Comparison of ENCODE assay signal across 12 cellular contexts in genomic region chr5:73901455-73901854, GRCh38.
DNase-seq lines count a peak whose midpoint lies in the region; ATAC-seq, FAIRE-seq and TF ChIP-seq lines count a peak whose summit lies in the region.
"Had no signal": no experiment of that assay in that cellular context is flagged by ENCODE, and none has a peak within 500 bp of the region (broad histone marks: within the 10 kb centered on the region; RNA-seq: fewer than 3 reads in every experiment).

No MANE protein-coding gene starts in this region.

- H3K27me3 ChIP-seq in KMS-11 (ENCODE audit: insufficient read depth, low read depth) = no peaks in the 10 kb centered on the region
- no peaks in the 10 kb centered on the region for H3K27me3 ChIP-seq in astrocyte (ENCODE audit: insufficient read depth, low read length)
- no peaks in the 10 kb centered on the region for H3K27me3 ChIP-seq in mesendoderm (ENCODE audit: insufficient read depth, low read length, poor library complexity)
- no peaks in the 10 kb centered on the region for H3K27me3 ChIP-seq in CD8-positive, alpha-beta memory T cell (ENCODE audit: insufficient read depth, low read length, poor library complexity, severe bottlenecking)
- no peaks in the 10 kb centered on the region for H3K27me3 ChIP-seq in esophagus muscularis mucosa
- no peaks in the 10 kb centered on the region for H3K27me3 ChIP-seq in CD8-positive, alpha-beta T cell (ENCODE audit: insufficient read depth, low read length)

- no peak overlapping the region for H3K4ac ChIP-seq in mesendoderm (ENCODE audit: low read depth, low read length)

- peak; percentile 34; the same call in 1 of the 2 replicates for TF ChIP-seq CTCF in KMS-11 (conservative IDR thresholded peaks at IDR 0.05; ENCODE audit: low read depth, low read length)
- no peak for TF ChIP-seq CTCF in astrocyte (IDR thresholded peaks at IDR 0.05; ENCODE audit: insufficient read depth, low read depth, low read length)
- no peak for TF ChIP-seq CTCF in esophagus muscularis mucosa (IDR thresholded peaks at IDR 0.05)
- no peak for TF ChIP-seq CTCF in CD8-positive, alpha-beta T cell (IDR thresholded peaks at IDR 0.05)

- no peaks in the 10 kb centered on the region for H3K27me3 Mint-ChIP-seq in astrocyte (ENCODE audit: low read depth, unreplicated experiment)
- H3K27me3 Mint-ChIP-seq in CD8-positive, alpha-beta memory T cell = peaks cover 6 to 19% of the 10 kb centered on the region in 2 donors
- peaks cover 21% of the 10 kb centered on the region for H3K27me3 Mint-ChIP-seq in CD8-positive, alpha-beta T cell (ENCODE audit: low read depth)

- no peak overlapping the region for H3K56ac ChIP-seq in mesendoderm (ENCODE audit: low read length)

- H3K4me2 ChIP-seq in KMS-11 (peak overlapping the region; percentile 35; the same call in 1 of the 2 replicates), astrocyte (ENCODE audit: low read length) (peak overlapping the region; percentile 37), mesendoderm (ENCODE audit: low read length) (no peak overlapping the region)

- intact Hi-C loops in esophagus muscularis mucosa (cut with DNase I) = loop anchor here (5.0 kb wide), 1 partner anchor 131 kb away; no protein-coding TSS in a partner anchor
- intact Hi-C loops in CD8-positive, alpha-beta T cell (cut with DNase I, micrococcal nuclease) = loop anchor here (5.0 kb wide), 2 partner anchors 1366 to 1781 kb away; no protein-coding TSS in a partner anchor

- no CpG with 5 or more reads among the region's 4 CpGs for WGBS in mesendoderm (ENCODE audit: extremely low coverage, insufficient coverage, low lambda C conversion rate)
- 54% methylated on average over 4 of the region's 4 CpGs for WGBS in esophagus muscularis mucosa

- no peak overlapping the region for H2BK5ac ChIP-seq in mesendoderm (ENCODE audit: low read length)

- no peak overlapping the region for H3K23ac ChIP-seq in mesendoderm (ENCODE audit: low read length)

- H3K4me3 ChIP-seq in KMS-11 (IDR thresholded peaks at IDR 0.05; ENCODE audit: insufficient read depth, low read depth, low read length) (no peak overlapping the region), astrocyte (ENCODE audit: insufficient read depth, low read depth, low read length) (no peak overlapping the region), mesendoderm (ENCODE audit: low read length) (no peak overlapping the region), esophagus muscularis mucosa (no peak overlapping the region)
- no peak overlapping the region for H3K4me3 ChIP-seq in CD8-positive, alpha-beta memory T cell (ENCODE audit: low read length)
- H3K4me3 ChIP-seq in CD8-positive, alpha-beta T cell (ENCODE audit: low read depth, low read length) = no peak overlapping the region
- H3K4me3 ChIP-seq: lower lobe of right lung had no signal

- H4K5ac ChIP-seq in mesendoderm (ENCODE audit: low read length) = no peak overlapping the region

- H3K27ac ChIP-seq in KMS-11 (no peak overlapping the region), astrocyte (ENCODE audit: low read depth, low read length) (peak overlapping the region; percentile 19), mesendoderm (ENCODE audit: low read depth, low read length) (no peak overlapping the region), esophagus muscularis mucosa (replicated peaks in 1 of 4) (no peak overlapping the region)
- no peak overlapping the region for H3K27ac ChIP-seq in CD8-positive, alpha-beta memory T cell (ENCODE audit: low read depth, low read length)
- H3K27ac ChIP-seq in CD8-positive, alpha-beta T cell (ENCODE audit: low read depth, low read length) = no peak overlapping the region
- H3K27ac ChIP-seq: lower lobe of right lung had no signal

- H3K36me3 ChIP-seq in KMS-11 (ENCODE audit: insufficient read depth) (no peaks in the 10 kb centered on the region), astrocyte (ENCODE audit: insufficient read depth, low read length) (peaks cover 2% of the 10 kb centered on the region), mesendoderm (ENCODE audit: control insufficient read depth, insufficient read depth, low read length) (no peaks in the 10 kb centered on the region), esophagus muscularis mucosa (no peaks in the 10 kb centered on the region)
- no peaks in the 10 kb centered on the region for H3K36me3 ChIP-seq in CD8-positive, alpha-beta memory T cell (ENCODE audit: insufficient read depth, low read length)
- H3K36me3 ChIP-seq in CD8-positive, alpha-beta T cell (ENCODE audit: insufficient read depth, low read length) = no peaks in the 10 kb centered on the region

- FAIRE-seq in astrocyte (lab: Jason Lieb, UNC) = no peak

- H3K36me3 Mint-ChIP-seq in astrocyte (ENCODE audit: low read depth, unreplicated experiment) = no peaks in the 10 kb centered on the region
- no peaks in the 10 kb centered on the region for H3K36me3 Mint-ChIP-seq in CD8-positive, alpha-beta memory T cell
- no peaks in the 10 kb centered on the region for H3K36me3 Mint-ChIP-seq in CD8-positive, alpha-beta T cell
- H3K36me3 Mint-ChIP-seq: activated naive CD8-positive, alpha-beta T cell; stimulated activated naive B cell treated with anti-CD40 and anti-IgM and Interleukin-4, amounts not matched to agents 10 μg/mL and 1 μg/mL and 100 μg/mL, for 72 hours had no signal

- H2AFZ ChIP-seq in KMS-11 (ENCODE audit: low read depth) (no peak overlapping the region), astrocyte (ENCODE audit: low read depth, low read length) (no peak overlapping the region)

- no peaks in the 10 kb centered on the region for H3K9me3 Mint-ChIP-seq in astrocyte (ENCODE audit: unreplicated experiment)
- H3K9me3 Mint-ChIP-seq in CD8-positive, alpha-beta memory T cell = no peaks in the 10 kb centered on the region
- no peaks in the 10 kb centered on the region for H3K9me3 Mint-ChIP-seq in CD8-positive, alpha-beta T cell
- H3K9me3 Mint-ChIP-seq: stimulated activated naive B cell treated with anti-CD40 and anti-IgM and Interleukin-4, amounts not matched to agents 10 μg/mL and 1 μg/mL and 100 μg/mL, for 72 hours had no signal

- CTCF ChIA-PET in CD8-positive, alpha-beta memory T cell (lab: Charles Lee) = interaction anchor here (1.0 to 3.3 kb wide), 9 partner anchors 9 to 756 kb away, joined by 3 to 34 read pairs (median 6); no protein-coding TSS in a partner anchor
- CTCF ChIA-PET in CD8-positive, alpha-beta T cell (lab: Charles Lee) = interaction anchor here (1.1 to 4.3 kb wide), 10 partner anchors 9 to 754 kb away, joined by 3 to 67 read pairs (median 10); partner anchors contain the start of gene ENC1

- H3K9ac ChIP-seq in KMS-11 = no peak overlapping the region
- peak overlapping the region; percentile 14 for H3K9ac ChIP-seq in astrocyte (ENCODE audit: low read length)
- no peak overlapping the region for H3K9ac ChIP-seq in mesendoderm (ENCODE audit: low read length)

- H3K4me1 ChIP-seq in KMS-11 (ENCODE audit: low read depth, poor library complexity, severe bottlenecking) = peaks cover 58% of the 10 kb centered on the region
- H3K4me1 ChIP-seq in astrocyte (ENCODE audit: insufficient read depth, low read length) = peaks cover 12% of the 10 kb centered on the region
- H3K4me1 ChIP-seq in mesendoderm (ENCODE audit: control insufficient read depth, low read depth, low read length) = no peaks in the 10 kb centered on the region
- H3K4me1 ChIP-seq in CD8-positive, alpha-beta memory T cell (ENCODE audit: insufficient read depth, low read length) = no peaks in the 10 kb centered on the region
- peaks cover 0 to 8% (median 4%) of the 10 kb centered on the region in 4 donors for H3K4me1 ChIP-seq in esophagus muscularis mucosa
- H3K4me1 ChIP-seq in CD8-positive, alpha-beta T cell (ENCODE audit: insufficient read depth, low read length) = no peaks in the 10 kb centered on the region

- no peak overlapping the region for H3K27ac Mint-ChIP-seq in astrocyte (ENCODE audit: unreplicated experiment)
- no peak overlapping the region for H3K27ac Mint-ChIP-seq in CD8-positive, alpha-beta memory T cell
- no peak overlapping the region for H3K27ac Mint-ChIP-seq in CD8-positive, alpha-beta T cell
- H3K27ac Mint-ChIP-seq: activated naive CD8-positive, alpha-beta T cell; stimulated activated naive B cell treated with anti-CD40 and anti-IgM and Interleukin-4, amounts not matched to agents 10 μg/mL and 1 μg/mL and 100 μg/mL, for 72 hours had no signal

- H3K4me1 Mint-ChIP-seq in astrocyte (ENCODE audit: low read depth, unreplicated experiment) = peaks cover 10% of the 10 kb centered on the region
- H3K4me1 Mint-ChIP-seq in CD8-positive, alpha-beta memory T cell = no peaks in the 10 kb centered on the region
- H3K4me1 Mint-ChIP-seq in CD8-positive, alpha-beta T cell (ENCODE audit: low read depth) = no peaks in the 10 kb centered on the region

- H4K8ac ChIP-seq in mesendoderm (ENCODE audit: low read depth, low read length) = no peak overlapping the region

- H3K9me3 ChIP-seq in astrocyte (ENCODE audit: insufficient read depth, low read depth, low read length) (no peaks in the 10 kb centered on the region), esophagus muscularis mucosa (no peaks in the 10 kb centered on the region)
- no peaks in the 10 kb centered on the region for H3K9me3 ChIP-seq in CD8-positive, alpha-beta memory T cell (ENCODE audit: low read length)
- H3K9me3 ChIP-seq in CD8-positive, alpha-beta T cell (ENCODE audit: low read length) = no peaks in the 10 kb centered on the region
- H3K9me3 ChIP-seq: lower lobe of right lung had no signal

- no peaks in the 10 kb centered on the region for H3K79me2 ChIP-seq in KMS-11 (ENCODE audit: insufficient read depth, low read depth)
- no peaks in the 10 kb centered on the region for H3K79me2 ChIP-seq in astrocyte (ENCODE audit: insufficient read depth, low read length)
- H3K79me2 ChIP-seq in mesendoderm (ENCODE audit: control insufficient read depth, insufficient read depth, low read length) = no peaks in the 10 kb centered on the region

- no peak for TF ChIP-seq EP300 in esophagus muscularis mucosa (IDR thresholded peaks at IDR 0.05)

- no peak for ATAC-seq in stimulated activated naive CD8-positive, alpha-beta T cell treated with anti-CD3 and anti-CD28 coated beads, Interleukin-15, Interleukin-2, amounts not matched to agents 100 U/mL and 50 U/mL, for 24 hours
- no peak for ATAC-seq in CD8-positive, alpha-beta T cell
- ATAC-seq: stimulated activated naive B cell treated with anti-CD40 and anti-IgM and Interleukin-4, amounts not matched to agents 10 μg/mL and 1 μg/mL and 100 μg/mL, for 72 hours had no signal

- no peak overlapping the region for H2AK5ac ChIP-seq in mesendoderm (ENCODE audit: low read length)

- POLR2A ChIA-PET in CD8-positive, alpha-beta memory T cell (lab: Charles Lee) = no interaction called here
- POLR2A ChIA-PET in CD8-positive, alpha-beta T cell (lab: Charles Lee) = no interaction called here

- H2BK120ac ChIP-seq in mesendoderm (ENCODE audit: low read depth, low read length) = no peak overlapping the region

- H3K4me3 Mint-ChIP-seq in astrocyte (ENCODE audit: unreplicated experiment) = no peak overlapping the region
- H3K4me3 Mint-ChIP-seq in CD8-positive, alpha-beta memory T cell = no peak overlapping the region
- no peak overlapping the region for H3K4me3 Mint-ChIP-seq in CD8-positive, alpha-beta T cell
- H3K4me3 Mint-ChIP-seq: activated naive CD8-positive, alpha-beta T cell; stimulated activated naive B cell treated with anti-CD40 and anti-IgM and Interleukin-4, amounts not matched to agents 10 μg/mL and 1 μg/mL and 100 μg/mL, for 72 hours had no signal

- DNase-seq in Caki2 (ENCODE audit: low read depth) = peak; percentile 46
- DNase-seq in astrocyte (ENCODE audit: low read depth) = no peak
- DNase-seq in mesendoderm = peak; percentile 34
- DNase-seq in CD8-positive, alpha-beta memory T cell = no peak
- no peak for DNase-seq in stimulated activated naive CD8-positive, alpha-beta T cell treated with anti-CD3 and anti-CD28 coated beads, Interleukin-15, Interleukin-2, amounts not matched to agents 100 U/mL and 50 U/mL, for 24 hours
- DNase-seq in esophagus muscularis mucosa (ENCODE audit: extremely low spot score) = no peak
- DNase-seq in CD8-positive, alpha-beta T cell = no peak
- DNase-seq: Karpas-422; lower lobe of right lung; stimulated activated naive B cell treated with anti-CD40 and anti-IgM and Interleukin-4, amounts not matched to agents 10 μg/mL and 1 μg/mL and 100 μg/mL, for 72 hours had no signal

- in situ Hi-C loops in Caki2 (cut with HindIII; ENCODE audit: low pct_unique_long_range_greater_than_20kb, low sequenced_read_pairs) = no loop called here

- H4K20me1 ChIP-seq in KMS-11 (ENCODE audit: insufficient read depth) (no peaks in the 10 kb centered on the region), astrocyte (ENCODE audit: insufficient read depth, low read length) (no peaks in the 10 kb centered on the region)

- no peak overlapping the region for H3K18ac ChIP-seq in mesendoderm (ENCODE audit: low read length)

- no peak overlapping the region for H2BK15ac ChIP-seq in mesendoderm (replicated peaks; ENCODE audit: low read depth)

- no peaks in the 10 kb centered on the region for H3K79me1 ChIP-seq in mesendoderm (ENCODE audit: low read length)

- TF ChIP-seq POLR2A in esophagus muscularis mucosa (IDR thresholded peaks at IDR 0.05; ENCODE audit: low read depth) = no peak

Comparison
In these comparisons a context has a peak if more than half of its experiments do, and no peak if none do; other contexts are left out.
1. DNase-seq: peak in Caki2 (single experiment) and mesendoderm (single experiment); none in astrocyte (single experiment), CD8-positive, alpha-beta memory T cell (0 of 5), stimulated activated naive CD8-positive, alpha-beta T cell treated with anti-CD3 and anti-CD28 coated beads, Interleukin-15, Interleukin-2, amounts not matched to agents 100 U/mL and 50 U/mL, for 24 hours (single experiment), esophagus muscularis mucosa (single experiment) and CD8-positive, alpha-beta T cell (0 of 7).